In the genomic region with DNA sequence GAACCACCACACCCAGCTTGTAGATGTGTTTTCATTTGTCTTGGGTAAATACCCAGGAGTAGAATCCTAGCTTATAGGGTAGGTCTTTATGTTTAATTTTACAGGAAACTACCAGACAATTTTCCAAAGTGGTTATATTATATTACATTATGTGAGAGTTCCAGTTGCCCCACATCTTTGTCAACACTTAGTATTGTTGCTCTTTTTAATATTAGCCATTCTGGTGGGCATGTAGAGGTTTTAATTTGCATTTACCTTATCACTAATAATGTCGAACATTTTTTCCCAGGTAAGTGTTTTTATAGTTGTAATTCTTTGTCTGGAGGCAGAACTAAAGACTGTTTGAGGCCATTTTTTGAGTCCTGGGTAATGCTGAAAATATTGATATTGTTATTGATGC, we compare ENCODE assay signal across 30 cellular contexts. TPM values are rescaled to one million over a fixed set of nuclear protein-coding genes. Genes with fewer than 3 reads are reported as not detected.
"Had no signal": no experiment of that assay in that cellular context is flagged by ENCODE, and none has a peak within 500 bp of the region (broad histone marks: within the 10 kb centered on the region; RNA-seq: fewer than 3 reads in every experiment).

No MANE protein-coding gene starts in this region.

- H3K4me3 ChIP-seq: stomach, suprapubic skin, testis, thoracic aorta, tibial artery, tibial nerve, transverse colon, upper lobe of left lung, upper lobe of right lung, uterus, vagina had no signal

- H3K27ac ChIP-seq: stomach, suprapubic skin, testis, thoracic aorta, tibial artery, tibial nerve, transverse colon, upper lobe of left lung, upper lobe of right lung, uterus, vagina had no signal

- H3K36me3 ChIP-seq: stomach, suprapubic skin, thoracic aorta, tibial artery, tibial nerve, transverse colon, upper lobe of left lung, upper lobe of right lung, uterus, vagina had no signal

- H3K4me1 ChIP-seq: testis, tibial nerve, transverse colon, upper lobe of left lung, upper lobe of right lung, uterus, vagina had no signal

- DNase-seq: stimulated activated CD4-positive, alpha-beta T cell treated with anti-CD3 and anti-CD28 coated beads, Interleukin-2, amount 100 ng/mL, for 48 hours; stimulated activated CD4-positive, alpha-beta T cell treated with anti-CD3 and anti-CD28 coated beads, Interleukin-4, amount 100 ng/mL, for 1 hour; stimulated activated CD4-positive, alpha-beta T cell treated with anti-CD3 and anti-CD28 coated beads, Interleukin-4, amount 100 ng/mL, for 24 hours; stimulated activated CD4-positive, alpha-beta T cell treated with anti-CD3 and anti-CD28 coated beads, Interleukin-4, amount 100 ng/mL, for 4 hours; stimulated activated CD8-positive, alpha-beta memory T cell treated with anti-CD3 and anti-CD28 coated beads, Interleukin-4, amount 100 ng/mL, for 48 hours; stimulated activated naive B cell treated with anti-CD40 and anti-IgM and Interleukin-4, amounts not matched to agents 10 μg/mL and 1 μg/mL and 100 μg/mL, for 72 hours; stimulated activated naive CD4-positive, alpha-beta T cell; stimulated activated naive CD4-positive, alpha-beta T cell treated with Interleukin-2 at 50 U/mL for 16 hours; stimulated activated naive CD8-positive, alpha-beta T cell treated with anti-CD3 and anti-CD28 coated beads, Interleukin-15, amount 100 ng/mL, for 72 hours; stimulated activated naive CD8-positive, alpha-beta T cell treated with anti-CD3 and anti-CD28 coated beads, Interleukin-15, Interleukin-2, amounts not matched to agents 100 U/mL and 50 U/mL, for 24 hours; stomach; substantia nigra; testis; transverse colon; trophoblast cell; upper lobe of left lung; upper lobe of right lung; uterus had no signal

- H3K27me3 ChIP-seq: stomach, suprapubic skin, testis, tibial artery, transverse colon, upper lobe of left lung, upper lobe of right lung, uterus, vagina had no signal

- ATAC-seq: stimulated activated effector memory CD8-positive, alpha-beta T cell treated with anti-CD3 and anti-CD28 coated beads, Interleukin-12 subunit alpha, Interleukin-12 subunit beta, amount 100 ng/mL, for 72 hours; stimulated activated memory B cell treated with anti-CD40 and anti-IgM and Interleukin-4, amounts not matched to agents 10 μg/mL and 1 μg/mL and 100 μg/mL, for 72 hours; stimulated activated naive B cell treated with anti-CD40 and anti-IgM and Interleukin-4, amounts not matched to agents 10 μg/mL and 1 μg/mL and 100 μg/mL, for 72 hours; stimulated activated naive CD8-positive, alpha-beta T cell treated with anti-CD3 and anti-CD28 coated beads, Interleukin-15, amount 100 ng/mL, for 72 hours; stimulated activated naive CD8-positive, alpha-beta T cell treated with anti-CD3 and anti-CD28 coated beads, Interleukin-15, Interleukin-2, amounts not matched to agents 100 U/mL and 50 U/mL, for 24 hours; upper lobe of right lung had no signal

- FAIRE-seq: urothelium cell line had no signal

- H3K9me3 ChIP-seq: suprapubic skin, testis, thoracic aorta, tibial artery, tibial nerve, transverse colon, upper lobe of left lung, upper lobe of right lung, uterus, vagina had no signal

RNA-seq across cellular contexts. Expression of a gene that starts 3.5 kb away (rescaled TPM):
- total RNA-seq: stomach, subcutaneous adipose tissue, suprapubic skin, temporal lobe, thoracic aorta, tibial nerve, transverse colon, upper lobe of left lung, upper lobe of right lung, ureter, urinary bladder, uterus, vagina had no signal
- polyA plus RNA-seq: stomach, urinary bladder had no signal
